14 cellular contexts compared by ENCODE assay signal in the genomic region with DNA sequence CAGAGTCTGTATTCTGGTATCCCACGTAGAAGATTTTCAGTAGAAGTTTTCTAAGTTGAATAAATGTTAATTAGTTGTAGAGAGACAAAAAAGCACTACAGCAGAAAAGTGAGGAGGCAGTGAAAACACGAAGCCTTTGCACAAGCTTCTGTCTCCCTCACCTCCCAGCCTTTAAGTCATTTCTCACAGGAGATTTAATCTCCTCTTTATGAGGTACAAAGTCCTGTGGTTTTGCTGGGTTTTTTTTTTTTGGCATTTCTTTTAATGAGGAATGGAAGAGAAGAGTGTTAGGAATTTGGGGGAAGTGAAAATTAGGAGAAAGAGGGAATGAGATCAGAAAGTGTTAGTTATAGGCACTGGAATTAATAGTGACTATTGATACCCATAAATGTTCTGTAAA. TPM values are rescaled to one million over a fixed set of nuclear protein-coding genes. Genes with fewer than 3 reads are reported as not detected.
DNase-seq lines count a peak whose midpoint lies in the region; ATAC-seq and TF ChIP-seq lines count a peak whose summit lies in the region.
"Had no signal": no experiment of that assay in that cellular context is flagged by ENCODE, and none has a peak within 500 bp of the region (broad histone marks: within the 10 kb centered on the region; RNA-seq: fewer than 3 reads in every experiment).

No MANE protein-coding gene starts in this region.

- no peaks in the 10 kb centered on the region for H3K9me2 ChIP-seq in Loucy (replicated peaks; ENCODE audit: low read depth, low read length)

- no peaks in the 10 kb centered on the region for H3K9me3 Mint-ChIP-seq in activated CD8-positive, alpha-beta memory T cell treated with anti-CD3 and anti-CD28 coated beads, Interleukin-2, amount 10 ng/mL, durations not matched to agents 7 days and 5 days (ENCODE audit: low read depth)
- no peaks in the 10 kb centered on the region for H3K9me3 Mint-ChIP-seq in activated naive CD8-positive, alpha-beta T cell (ENCODE audit: low read depth)

- H3K36me3 ChIP-seq in Loucy (ENCODE audit: insufficient read depth, low read length), result no peaks in the 10 kb centered on the region

- no peaks in the 10 kb centered on the region for H3K9me3 ChIP-seq in Loucy (ENCODE audit: insufficient read depth, low read depth, low read length)
- H3K9me3 ChIP-seq in right cardiac atrium (ENCODE audit: control insufficient read depth, low read length), result no peaks in the 10 kb centered on the region
- H3K9me3 ChIP-seq: A549, Caco-2 had no signal

- peaks cover 11% of the 10 kb centered on the region for H3K36me3 Mint-ChIP-seq in activated CD8-positive, alpha-beta memory T cell treated with anti-CD3 and anti-CD28 coated beads, Interleukin-2, amount 10 ng/mL, durations not matched to agents 7 days and 5 days
- H3K36me3 Mint-ChIP-seq in activated naive CD8-positive, alpha-beta T cell, result peaks cover 2% of the 10 kb centered on the region

- no peak overlapping the region for H3K27ac ChIP-seq in right cardiac atrium (ENCODE audit: low read length)
- H3K27ac ChIP-seq: A549, GM23248 had no signal

- H3K27ac Mint-ChIP-seq in activated CD8-positive, alpha-beta memory T cell treated with anti-CD3 and anti-CD28 coated beads, Interleukin-2, amount 10 ng/mL, durations not matched to agents 7 days and 5 days, result peak overlapping the region; percentile 70
- peak overlapping the region; percentile 24 for H3K27ac Mint-ChIP-seq in activated naive CD8-positive, alpha-beta T cell

- H3K4me1 Mint-ChIP-seq in activated CD8-positive, alpha-beta memory T cell treated with anti-CD3 and anti-CD28 coated beads, Interleukin-2, amount 10 ng/mL, durations not matched to agents 7 days and 5 days, result peaks cover 42% of the 10 kb centered on the region
- H3K4me1 Mint-ChIP-seq in activated naive CD8-positive, alpha-beta T cell (ENCODE audit: low read depth), result peaks cover 27% of the 10 kb centered on the region

- H3F3A ChIP-seq in Loucy (ENCODE audit: low read depth), result no peaks in the 10 kb centered on the region

- no peaks in the 10 kb centered on the region for H3K79me2 ChIP-seq in Loucy (ENCODE audit: insufficient read depth, low read length)

- DNase-seq in activated CD8-positive, alpha-beta memory T cell treated with anti-CD3 and anti-CD28 coated beads, Interleukin-2, amount 10 ng/mL, durations not matched to agents 7 days and 5 days, result no peak
- DNase-seq in activated CD8-positive, alpha-beta memory T cell treated with anti-CD3 and anti-CD28 coated beads, Interleukin-2, amount 50 U/mL, for 48 hours, result no peak
- DNase-seq in renal cortical epithelial cell (ENCODE audit: low read depth) (peak; percentile 4), right cardiac atrium (no peak)
- DNase-seq: Caco-2, GM23248, NCI-H187 treated with DMSO at 0.1 percent for 48 hours, NCI-H446, NCI-H774, SIG-M5 had no signal

- peak overlapping the region; percentile 51; the same call in 1 of the 2 replicates for H2AFZ ChIP-seq in Loucy (ENCODE audit: low read length)
- H2AFZ ChIP-seq: GM23248 had no signal

- H3K4me1 ChIP-seq in Loucy (ENCODE audit: insufficient read depth, low read length, poor library complexity, severe bottlenecking) (peaks cover 48% of the 10 kb centered on the region), right cardiac atrium (ENCODE audit: control insufficient read depth, insufficient read depth, low read length) (no peaks in the 10 kb centered on the region)
- H3K4me1 ChIP-seq: A549, Caco-2 had no signal

- intact Hi-C loops in right cardiac atrium (cut with DNase I), result no loop called here

- H3K27me3 ChIP-seq in Loucy (ENCODE audit: insufficient read depth, low read length, poor library complexity, severe bottlenecking) (no peaks in the 10 kb centered on the region), right cardiac atrium (ENCODE audit: control insufficient read depth, insufficient read depth) (no peaks in the 10 kb centered on the region)

- ATAC-seq in activated CD8-positive, alpha-beta memory T cell treated with anti-CD3 and anti-CD28 coated beads, Interleukin-2, amount 10 ng/mL, durations not matched to agents 7 days and 5 days, result no peak
- ATAC-seq in GM18858 (IDR thresholded peaks at IDR 0.05; ENCODE audit: unreplicated experiment), result no peak
- no peak for ATAC-seq in right cardiac atrium
- ATAC-seq: A549 had no signal

- no peak for TF ChIP-seq CTCF in Loucy (conservative IDR thresholded peaks at IDR 0.05; ENCODE audit: low read length)

- H3K4me2 ChIP-seq in Loucy (ENCODE audit: low read depth, low read length, poor library complexity, severe bottlenecking), result peak overlapping the region; percentile 55
- H3K4me2 ChIP-seq: A549 had no signal

- H3K4me3 Mint-ChIP-seq in activated CD8-positive, alpha-beta memory T cell treated with anti-CD3 and anti-CD28 coated beads, Interleukin-2, amount 10 ng/mL, durations not matched to agents 7 days and 5 days, result peak overlapping the region; percentile 38
- no peak overlapping the region for H3K4me3 Mint-ChIP-seq in activated naive CD8-positive, alpha-beta T cell

- no peaks in the 10 kb centered on the region for H4K20me1 ChIP-seq in Loucy (ENCODE audit: insufficient read depth, low read length, poor library complexity, severe bottlenecking)

- CTCF ChIA-PET in activated CD8-positive, alpha-beta memory T cell treated with anti-CD3 and anti-CD28 coated beads, Interleukin-2, amount 10 ng/mL, durations not matched to agents 7 days and 5 days (lab: Charles Lee), result no interaction called here

- WGBS in right cardiac atrium, result 66% methylated on average over 2 of the region's 2 CpGs

- no peak overlapping the region for H3K9ac ChIP-seq in Loucy (ENCODE audit: low read depth, low read length, poor library complexity, severe bottlenecking)
- H3K9ac ChIP-seq: GM23248 had no signal

- H3K4me3 ChIP-seq in Loucy (ENCODE audit: low read length, poor library complexity, severe bottlenecking) (no peak overlapping the region), right cardiac atrium (ENCODE audit: low read length) (no peak overlapping the region)
- H3K4me3 ChIP-seq: A549, GM23248 had no signal

- no peaks in the 10 kb centered on the region for H3K27me3 Mint-ChIP-seq in activated CD8-positive, alpha-beta memory T cell treated with anti-CD3 and anti-CD28 coated beads, Interleukin-2, amount 10 ng/mL, durations not matched to agents 7 days and 5 days
- H3K27me3 Mint-ChIP-seq in activated naive CD8-positive, alpha-beta T cell, result peaks cover 2% of the 10 kb centered on the region

RNA-seq across cellular contexts. Expression of gene SPAG6, which starts 21.5 kb away (rescaled TPM):
- 1 to 10 TPM; 3.7 to 6.0 TPM for total RNA-seq in activated CD8-positive, alpha-beta memory T cell treated with anti-CD3 and anti-CD28 coated beads, Interleukin-2, amount 10 ng/mL, durations not matched to agents 7 days and 5 days
- total RNA-seq in renal cortical epithelial cell (0.70 TPM in 1 of 2 replicates, not detected in the other), right cardiac atrium (under 1 TPM in 1 of 4 donors, not detected in 3; 0.09 TPM)
- polyA plus RNA-seq in right cardiac atrium, result 0.05 TPM
- total RNA-seq: GM23248 had no signal
- polyA plus RNA-seq: GM23248 had no signal

RNA-seq across cellular contexts. Expression of gene BMI1, which starts 45.9 kb away (rescaled TPM):
- 10 to 100 TPM; 45.9 to 74.6 TPM for total RNA-seq in activated CD8-positive, alpha-beta memory T cell treated with anti-CD3 and anti-CD28 coated beads, Interleukin-2, amount 10 ng/mL, durations not matched to agents 7 days and 5 days
- total RNA-seq in renal cortical epithelial cell, result 46.2 and 78.9 TPM in 2 replicates
- 10 to 100 TPM; 36.0 to 41.1 (median 37.7) TPM for total RNA-seq in right cardiac atrium
- 17.0 TPM for polyA plus RNA-seq in right cardiac atrium

RNA-seq across cellular contexts. Expression of gene COMMD3, which starts 50.6 kb away (rescaled TPM):
- total RNA-seq in activated CD8-positive, alpha-beta memory T cell treated with anti-CD3 and anti-CD28 coated beads, Interleukin-2, amount 10 ng/mL, durations not matched to agents 7 days and 5 days, result 100 to 1,000 TPM in 1 of 2 experiments, 10 to 100 TPM in 1; 70.6 to 103 TPM
- 49.1 and 52.9 TPM in 2 replicates for total RNA-seq in renal cortical epithelial cell
- total RNA-seq in right cardiac atrium, result 10 to 100 TPM; 67.7 to 86.3 (median 81.2) TPM
- 95.9 TPM for polyA plus RNA-seq in right cardiac atrium
